7 cellular contexts compared by ENCODE assay signal in the genomic region with DNA sequence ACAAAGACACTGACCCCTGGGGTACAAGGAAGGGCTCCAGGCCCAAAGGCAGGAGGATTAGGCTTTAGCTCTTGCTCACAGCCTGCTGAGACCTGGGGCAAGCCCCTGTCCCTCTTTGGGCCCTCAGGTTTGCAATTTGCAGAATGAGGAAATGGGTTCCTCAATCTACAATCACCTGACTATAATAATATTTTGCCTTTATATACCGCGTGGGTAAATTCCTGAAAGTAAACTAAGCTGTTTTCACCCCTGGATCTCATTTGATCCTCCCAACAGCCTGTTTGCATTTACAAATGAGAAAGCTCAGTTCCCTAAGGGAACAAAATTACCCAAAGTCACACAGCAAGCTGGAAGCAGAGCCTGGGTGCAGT. TPM values are rescaled to one million over a fixed set of nuclear protein-coding genes. Genes with fewer than 3 reads are reported as not detected.
A peak's percentile ranks its signal among the peaks of the same experiment; 100 is the strongest.
DNase-seq lines count a peak whose midpoint lies in the region; ATAC-seq and TF ChIP-seq lines count a peak whose summit lies in the region.

No MANE protein-coding gene starts in this region.

- no peak overlapping the region for H3K9ac ChIP-seq in HCT116 (ENCODE audit: low read length)

- H3K4me3 Mint-ChIP-seq in activated B cell treated with CpG ODN at 0.5 μM for 24 hours = peak overlapping the region; percentile 99

- peaks cover 37% of the 10 kb centered on the region for H3K4me1 Mint-ChIP-seq in activated B cell treated with CpG ODN at 0.5 μM for 24 hours

- TF ChIP-seq RAD21 in HCT116 (IDR thresholded peaks at IDR 0.05; ENCODE audit: low read depth) = no peak

- H3K36me3 Mint-ChIP-seq in activated B cell treated with CpG ODN at 0.5 μM for 24 hours (ENCODE audit: low read depth) = peaks cover 2% of the 10 kb centered on the region

- H3K36me3 ChIP-seq in HCT116 (ENCODE audit: control insufficient read depth in 1 of 2, insufficient read depth in 2 of 2, low read length in 2 of 2) (no peaks in the 10 kb centered on the region), hepatocyte (replicated peaks; ENCODE audit: insufficient read depth, low read depth) (no peaks in the 10 kb centered on the region), stomach (no peaks in the 10 kb centered on the region)

- H2AFZ ChIP-seq in HCT116 (ENCODE audit: low read depth, low read length, poor library complexity, severe bottlenecking) (no peak overlapping the region), hepatocyte (no peak overlapping the region)

- no peak for ATAC-seq in HCT116
- ATAC-seq in activated B cell treated with CpG ODN at 0.5 μM for 24 hours (ENCODE audit: low read depth) = no peak
- ATAC-seq in HG03571 (IDR thresholded peaks at IDR 0.05; ENCODE audit: unreplicated experiment) = no peak
- no peak for ATAC-seq in HG03280 (IDR thresholded peaks at IDR 0.05; ENCODE audit: unreplicated experiment)

- H3K4me2 ChIP-seq in HCT116 (ENCODE audit: low read length) (peak overlapping the region; percentile 84), hepatocyte (peak overlapping the region; percentile 61)

- DNase-seq in HCT116 (ENCODE audit: low read depth, low spot score) = no peak
- no peak for DNase-seq in activated B cell treated with CpG ODN at 0.5 μM for 24 hours
- no peak for DNase-seq in hepatocyte (ENCODE audit: low spot score)
- DNase-seq in stomach = no peak
- no peak for DNase-seq in erythroblast (lab: John Stamatoyannopoulos, UW)

- RAD21 ChIA-PET in HCT116 (lab: Charles Lee; ENCODE audit: low non-redundant PET in 1 of 2, low total read pairs in 2 of 2, uncharacterized antibody in 2 of 2, unreplicated experiment in 2 of 2) = no interaction called here

- BruUV-seq in HCT116 (replicated peaks; lab: Mats Ljungman, UMichigan) = no TSS peak

- TF ChIP-seq CTCF in HCT116 (IDR thresholded peaks at IDR 0.05 in 2 of 3, conservative IDR thresholded peaks at IDR 0.05 in 1 of 3; ENCODE audit: borderline replicate concordance in 1 of 3, insufficient read depth in 1 of 3, low read depth in 2 of 3, low read length in 2 of 3) (no peak), activated B cell treated with CpG ODN at 0.5 μM for 24 hours (IDR thresholded peaks at IDR 0.05) (no peak), hepatocyte (IDR thresholded peaks at IDR 0.05; ENCODE audit: poor library complexity) (no peak), stomach (IDR thresholded peaks at IDR 0.05) (no peak)

- no peaks in the 10 kb centered on the region for H3K27me3 Mint-ChIP-seq in activated B cell treated with CpG ODN at 0.5 μM for 24 hours

- TF ChIP-seq EP300 in stomach (IDR thresholded peaks at IDR 0.05) = no peak

- POLR2A ChIA-PET in HCT116 (lab: Charles Lee) (interaction anchor here (0.9 to 2.1 kb wide), 2 partner anchors 11 to 20 kb away, joined by 3 to 10 read pairs; no protein-coding TSS in a partner anchor), activated B cell treated with CpG ODN at 0.5 μM for 24 hours (lab: Charles Lee) (interaction anchor here (0.6 to 3.5 kb wide), 13 partner anchors 11 to 71 kb away, joined by 3 to 57 read pairs (median 9); a partner anchor contains a TSS)

- TF ChIP-seq POLR2A in HCT116 (IDR thresholded peaks at IDR 0.05; ENCODE audit: borderline replicate concordance, extremely low read depth, insufficient read depth, insufficient read length) (no peak), stomach (IDR thresholded peaks at IDR 0.05) (no peak), erythroblast (IDR thresholded peaks at IDR 0.05; ENCODE audit: low read length) (no peak)

- H3K27ac Mint-ChIP-seq in activated B cell treated with CpG ODN at 0.5 μM for 24 hours = peak overlapping the region; percentile 100

- H3K9me2 ChIP-seq in HCT116 (ENCODE audit: insufficient read depth) = no peaks in the 10 kb centered on the region
- no peaks in the 10 kb centered on the region for H3K9me2 ChIP-seq in hepatocyte (replicated peaks; ENCODE audit: insufficient read depth)

- H3K79me2 ChIP-seq in HCT116 (ENCODE audit: insufficient read depth, low read length) (no peaks in the 10 kb centered on the region), hepatocyte (peaks cover 6% of the 10 kb centered on the region)

- H3K9me3 Mint-ChIP-seq in activated B cell treated with CpG ODN at 0.5 μM for 24 hours = no peaks in the 10 kb centered on the region

- H3K27me3 ChIP-seq in HCT116 (ENCODE audit: insufficient read depth, low read length) = no peaks in the 10 kb centered on the region
- no peaks in the 10 kb centered on the region for H3K27me3 ChIP-seq in hepatocyte
- H3K27me3 ChIP-seq in stomach = no peaks in the 10 kb centered on the region

- WGBS in hepatocyte (ENCODE audit: low lambda C conversion rate, missing lambda C conversion rate) = 80% methylated on average over 2 of the region's 2 CpGs
- 31 to 59% (median 46%) methylated on average over 2 of the region's 2 CpGs for WGBS in stomach, 5 donors

- intact Hi-C loops in HCT116 (cut with micrococcal nuclease) (no loop called here), activated B cell treated with CpG ODN at 0.5 μM for 24 hours (cut with micrococcal nuclease) (loop anchor here (1.0 kb wide), 6 partner anchors 12 to 110 kb away; a partner anchor contains a TSS), stomach (cut with DNase I; ENCODE audit: low total_unique reads) (no loop called here)

- CTCF ChIA-PET in HCT116 (lab: Charles Lee) (interaction anchor here (0.9 to 2.9 kb wide), 4 partner anchors 11 to 322 kb away, joined by 3 to 26 read pairs (median 12); no protein-coding TSS in a partner anchor), activated B cell treated with CpG ODN at 0.5 μM for 24 hours (lab: Charles Lee) (interaction anchor here (0.8 to 3.7 kb wide), 10 partner anchors 11 to 112 kb away, joined by 3 to 144 read pairs (median 6); no protein-coding TSS in a partner anchor)

- H3K9me3 ChIP-seq in HCT116 (ENCODE audit: control insufficient read depth in 1 of 2, insufficient read depth in 1 of 2, low read depth in 1 of 2, low read length in 2 of 2) (no peaks in the 10 kb centered on the region), hepatocyte (ENCODE audit: low read depth) (no peaks in the 10 kb centered on the region), stomach (no peaks in the 10 kb centered on the region)

- H4K20me1 ChIP-seq in HCT116 (ENCODE audit: insufficient read depth) (no peaks in the 10 kb centered on the region), hepatocyte (ENCODE audit: insufficient read depth, poor library complexity, severe bottlenecking) (no peaks in the 10 kb centered on the region)

- H3K4me1 ChIP-seq in HCT116 (ENCODE audit: control insufficient read depth in 1 of 2, insufficient read depth in 2 of 2, low read length in 2 of 2) (peaks cover 19 to 51% of the 10 kb centered on the region in 2 experiments), hepatocyte (ENCODE audit: insufficient read depth) (peaks cover 23% of the 10 kb centered on the region), stomach (peaks cover 29 to 61% (median 47%) of the 10 kb centered on the region in 4 donors)

- H3K27ac ChIP-seq in HCT116 (ENCODE audit: low read depth, low read length) = no peak overlapping the region
- peak overlapping the region; percentile 10 for H3K27ac ChIP-seq in hepatocyte
- peak overlapping the region; percentile 9 to 95 (median 91) for H3K27ac ChIP-seq in stomach

- H3K4me3 ChIP-seq in HCT116 (replicated peaks in 1 of 2; ENCODE audit: low read depth in 1 of 2, low read length in 2 of 2) (0 out of 4 replicates have a peak overlapping the region, but pooled peaks of 1 of the 2 experiments have one; percentile 70), hepatocyte (no peak overlapping the region), stomach (peak overlapping the region in 3 of 4 donors; percentile 60 to 75 (median 63))

TF ChIP-seq in HCT116, 20 proteins besides CTCF, POLR2A, EP300 and RAD21:
- no peak for TF ChIP-seq YY1 (IDR thresholded peaks at IDR 0.05; ENCODE audit: extremely low read depth, insufficient replicate concordance, low read depth, low read length)
- TF ChIP-seq SIN3A (IDR thresholded peaks at IDR 0.05; ENCODE audit: low read depth) = no peak
- TF ChIP-seq, protein P1, sequence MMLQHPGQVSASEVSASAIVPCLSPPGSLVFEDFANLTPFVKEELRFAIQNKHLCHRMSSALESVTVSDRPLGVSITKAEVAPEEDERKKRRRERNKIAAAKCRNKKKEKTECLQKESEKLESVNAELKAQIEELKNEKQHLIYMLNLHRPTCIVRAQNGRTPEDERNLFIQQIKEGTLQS (IDR thresholded peaks at IDR 0.05) = no peak
- no peak for TF ChIP-seq EGR1 (IDR thresholded peaks at IDR 0.05; ENCODE audit: low read depth)
- TF ChIP-seq ZFX (IDR thresholded peaks at IDR 0.05) = no peak
- no peak for TF ChIP-seq JUND (IDR thresholded peaks at IDR 0.05)
- TF ChIP-seq ELF1 (IDR thresholded peaks at IDR 0.05; ENCODE audit: borderline replicate concordance, low read depth) = no peak

RNA-seq across cellular contexts. Expression of a gene that starts 0.8 kb away (rescaled TPM):
- 58.4 TPM for total RNA-seq in HCT116 (2021; ENCODE audit: unreplicated experiment)
- polyA plus RNA-seq in HCT116 (2012) = 95.0 and 105 TPM in 2 replicates
- total RNA-seq in activated B cell treated with CpG ODN at 0.5 μM for 24 hours = 42.6 and 46.8 TPM in 2 replicates
- 290 and 390 TPM in 2 replicates for total RNA-seq in hepatocyte
- 575 and 686 TPM in 2 replicates for polyA plus RNA-seq in hepatocyte
- 100 to 1,000 TPM; 125 to 895 (median 321) TPM for total RNA-seq in stomach
- polyA plus RNA-seq in stomach = 100 to 1,000 TPM; 310 to 950 (median 759) TPM

RNA-seq across cellular contexts. Expression of a gene that starts 21.1 kb away (rescaled TPM):
- total RNA-seq in HCT116 (2021; ENCODE audit: unreplicated experiment) (15.2 TPM), activated B cell treated with CpG ODN at 0.5 μM for 24 hours (73.5 and 96.7 TPM in 2 replicates), hepatocyte (8.2 and 11.5 TPM in 2 replicates), stomach (100 to 1,000 TPM in 1 of 5 donors, 10 to 100 TPM in 4; 13.0 to 266 (median 40.3) TPM)
- 13.9 and 15.4 TPM in 2 replicates for polyA plus RNA-seq in HCT116 (2012)
- polyA plus RNA-seq in hepatocyte (20.3 and 27.6 TPM in 2 replicates), stomach (10 to 100 TPM; 15.4 to 67.0 (median 30.4) TPM)

RNA-seq across cellular contexts. Expression of a gene that starts 40.9 kb away (rescaled TPM):
- total RNA-seq in HCT116 (2021; ENCODE audit: unreplicated experiment) (57.4 TPM), activated B cell treated with CpG ODN at 0.5 μM for 24 hours (113 and 139 TPM in 2 replicates), hepatocyte (86.9 and 118 TPM in 2 replicates), stomach (100 to 1,000 TPM in 3 of 5 donors, 10 to 100 TPM in 2; 61.9 to 201 (median 127) TPM)
- polyA plus RNA-seq in HCT116 (2012) = 44.5 and 59.1 TPM in 2 replicates
- polyA plus RNA-seq in hepatocyte (53.2 and 60.2 TPM in 2 replicates), stomach (10 to 100 TPM; 32.2 to 51.1 (median 38.2) TPM)
